ENCODE assay signal across 17 cellular contexts in genomic region chr2:161746891-161747535, GRCh38.
"Had no signal": no experiment of that assay in that cellular context is flagged by ENCODE, and none has a peak within 500 bp of the region (broad histone marks: within the 10 kb centered on the region; RNA-seq: fewer than 3 reads in every experiment).

No MANE protein-coding gene starts in this region.

- H3K4me2 ChIP-seq: smooth muscle cell had no signal

- H3K27me3 ChIP-seq: adrenal gland, pancreas, tibial artery had no signal

- H3K27ac ChIP-seq: adrenal gland, pancreas, right lobe of liver, tibial artery had no signal

- H3K36me3 Mint-ChIP-seq: activated naive CD4-positive, alpha-beta T cell treated with anti-CD3 and anti-CD28 coated beads, Interleukin-2, amount 50 U/mL, for 72 hours; naive thymus-derived CD8-positive, alpha-beta T cell; stimulated activated memory B cell treated with anti-CD40 and anti-IgM and Interleukin-4, amounts not matched to agents 10 μg/mL and 1 μg/mL and 100 μg/mL, for 72 hours had no signal

- H3K27ac Mint-ChIP-seq: activated naive CD4-positive, alpha-beta T cell treated with anti-CD3 and anti-CD28 coated beads, Interleukin-2, amount 50 U/mL, for 72 hours; activated T-cell treated with anti-CD3 and anti-CD28 coated beads, Interleukin-2, amount 50 U/mL, for 72 hours; effector memory CD8-positive, alpha-beta T cell; naive thymus-derived CD8-positive, alpha-beta T cell; stimulated activated memory B cell treated with anti-CD40 and anti-IgM and Interleukin-4, amounts not matched to agents 10 μg/mL and 1 μg/mL and 100 μg/mL, for 72 hours had no signal

- H3K4me1 ChIP-seq: adrenal gland, pancreas, right lobe of liver, tibial artery had no signal

- H3K4me1 Mint-ChIP-seq: naive thymus-derived CD8-positive, alpha-beta T cell; stimulated activated memory B cell treated with anti-CD40 and anti-IgM and Interleukin-4, amounts not matched to agents 10 μg/mL and 1 μg/mL and 100 μg/mL, for 72 hours had no signal

- ATAC-seq: activated CD4-positive, CD25-positive, alpha-beta regulatory T cell treated with anti-CD3 and anti-CD28 coated beads, Interleukin-2, amount 50 U/mL, for 24 hours; activated T-cell treated with anti-CD3 and anti-CD28 coated beads, Interleukin-2, amount 50 U/mL, for 72 hours; effector memory CD8-positive, alpha-beta T cell; left cardiac atrium; naive thymus-derived CD8-positive, alpha-beta T cell; pancreas; right lobe of liver; stimulated activated memory B cell treated with anti-CD40 and anti-IgM and Interleukin-4, amounts not matched to agents 10 μg/mL and 1 μg/mL and 100 μg/mL, for 72 hours had no signal

- H3K9me3 Mint-ChIP-seq: effector memory CD8-positive, alpha-beta T cell; stimulated activated memory B cell treated with anti-CD40 and anti-IgM and Interleukin-4, amounts not matched to agents 10 μg/mL and 1 μg/mL and 100 μg/mL, for 72 hours had no signal

- H3K4me3 ChIP-seq: adrenal gland, pancreas, right lobe of liver, smooth muscle cell, tibial artery had no signal

- H3K27me3 Mint-ChIP-seq: effector memory CD8-positive, alpha-beta T cell; naive thymus-derived CD8-positive, alpha-beta T cell; stimulated activated memory B cell treated with anti-CD40 and anti-IgM and Interleukin-4, amounts not matched to agents 10 μg/mL and 1 μg/mL and 100 μg/mL, for 72 hours had no signal

- DNase-seq: activated CD4-positive, alpha-beta T cell treated with anti-CD3 and anti-CD28 coated beads, Interleukin-2, amount 50 U/mL, for 1 hour; activated effector memory CD4-positive, alpha-beta T cell treated with anti-CD3 and anti-CD28 coated beads, Interleukin-2, amount 50 U/mL, for 16 hours; activated T-cell treated with anti-CD3 and anti-CD28 coated beads, Interleukin-2, amount 50 U/mL, for 72 hours; adrenal gland; dermis blood vessel endothelial cell; effector memory CD8-positive, alpha-beta T cell; left cardiac atrium; mesenchymal stem cell; naive thymus-derived CD8-positive, alpha-beta T cell; right lobe of liver; stimulated activated CD4-positive, alpha-beta T cell treated with anti-CD3 and anti-CD28 coated beads, Interleukin-4, amount 100 ng/mL, for 24 hours; tibial artery had no signal

- H3K36me3 ChIP-seq: adrenal gland, pancreas, right lobe of liver, tibial artery had no signal

- H3K9me3 ChIP-seq: adrenal gland, pancreas, right lobe of liver had no signal

- H3K4me3 Mint-ChIP-seq: activated T-cell treated with anti-CD3 and anti-CD28 coated beads, Interleukin-2, amount 50 U/mL, for 72 hours; effector memory CD8-positive, alpha-beta T cell; naive thymus-derived CD8-positive, alpha-beta T cell; stimulated activated memory B cell treated with anti-CD40 and anti-IgM and Interleukin-4, amounts not matched to agents 10 μg/mL and 1 μg/mL and 100 μg/mL, for 72 hours had no signal
